Comparison of ENCODE assay signal across 9 cellular contexts in genomic region chr9:16653491-16654407, GRCh38.
A peak's percentile ranks its signal among the peaks of the same experiment; 100 is the strongest.
DNase-seq lines count a peak whose midpoint lies in the region; ATAC-seq and TF ChIP-seq lines count a peak whose summit lies in the region.
"Had no signal": no experiment of that assay in that cellular context is flagged by ENCODE, and none has a peak within 500 bp of the region (broad histone marks: within the 10 kb centered on the region; RNA-seq: fewer than 3 reads in every experiment).

No MANE protein-coding gene starts in this region.

- no peaks in the 10 kb centered on the region for H3K36me3 ChIP-seq in GM06990 (ENCODE audit: control insufficient read depth, insufficient read depth, low read length)
- no peaks in the 10 kb centered on the region for H3K36me3 ChIP-seq in RWPE2 (ENCODE audit: low read depth)
- H3K36me3 ChIP-seq in heart right ventricle: no peaks in the 10 kb centered on the region
- H3K36me3 ChIP-seq in ovary: no peaks in the 10 kb centered on the region

- intact Hi-C loops in heart right ventricle (cut with DNase I) (no loop called here), ovary (cut with DNase I) (no loop called here)

- H3K4me1 ChIP-seq in RWPE2 (ENCODE audit: insufficient read depth, poor library complexity, severe bottlenecking) (no peaks in the 10 kb centered on the region), heart right ventricle (peaks cover 0 to 4% (median 0%) of the 10 kb centered on the region in 9 donors), ovary (ENCODE audit: insufficient read depth) (peaks cover 13% of the 10 kb centered on the region)

- peak overlapping the region; percentile 21 for H3K4me3 ChIP-seq in GM06990 (replicated peaks; ENCODE audit: low read depth, low read length)
- no peak overlapping the region for H3K4me3 ChIP-seq in RWPE2 (ENCODE audit: severe bottlenecking)
- peak overlapping the region in 6 of 10 donors; percentile 3 to 40 (median 28) for H3K4me3 ChIP-seq in heart right ventricle
- H3K4me3 ChIP-seq in ovary: peak overlapping the region; percentile 27

- no peak for DNase-seq in GM06990 (ENCODE audit: extremely low read depth, insufficient read length)
- DNase-seq in RWPE2 (ENCODE audit: low spot score): no peak
- peak in 1 of 2 donors; percentile 13 for DNase-seq in heart right ventricle
- DNase-seq in ovary: peak in 4 of 5 donors; percentile 41 to 60 (median 46)
- DNase-seq in activated CD4-positive, CD25-positive, alpha-beta regulatory T cell treated with anti-CD3 and anti-CD28 coated beads, Interleukin-2, amount 50 U/mL, for 72 hours: no peak
- DNase-seq in NCI-H2029 (lab: John Stamatoyannopoulos, UW): no peak
- DNase-seq in NCI-H1105 treated with DMSO at 0.1 percent for 48 hours (lab: John Stamatoyannopoulos, UW): no peak
- no peak for DNase-seq in activated CD4-positive, alpha-beta T cell treated with anti-CD3 and anti-CD28 coated beads, Interleukin-2, amount 50 U/mL, for 4 hours
- DNase-seq: OCI-M1 had no signal

- H3K27me3 ChIP-seq in GM06990 (replicated peaks; ENCODE audit: control insufficient read depth, insufficient read depth, low read length) (no peaks in the 10 kb centered on the region), RWPE2 (ENCODE audit: insufficient read depth, poor library complexity, severe bottlenecking) (no peaks in the 10 kb centered on the region), heart right ventricle (no peaks in the 10 kb centered on the region), ovary (no peaks in the 10 kb centered on the region)

- ATAC-seq in RWPE2 (ENCODE audit: low read depth): peak; percentile 35; the same call in 2 of the 3 replicates
- peak in 7 of 8 donors; percentile 26 to 49 (median 38) for ATAC-seq in heart right ventricle

- H3K27ac ChIP-seq in RWPE2 (ENCODE audit: poor library complexity, severe bottlenecking) (no peak overlapping the region), heart right ventricle (peak overlapping the region in 5 of 10 donors; percentile 0 to 53 (median 40)), ovary (peak overlapping the region; percentile 28 to 56)

- H3K9me3 ChIP-seq in RWPE2 (ENCODE audit: severe bottlenecking) (no peaks in the 10 kb centered on the region), heart right ventricle (no peaks in the 10 kb centered on the region), ovary (no peaks in the 10 kb centered on the region)

- no peak for TF ChIP-seq EP300 in ovary (IDR thresholded peaks at IDR 0.05)

- TF ChIP-seq POLR2A in ovary (IDR thresholded peaks at IDR 0.05): no peak

- WGBS in heart right ventricle, 2 donors: 53 to 55% methylated on average over 13 of the region's 13 CpGs
- 8 to 18% (median 10%) methylated on average over 13 of the region's 13 CpGs for WGBS in ovary, 3 donors

- TF ChIP-seq CTCF in GM06990 (IDR thresholded peaks at IDR 0.05; ENCODE audit: insufficient read depth, low read length, poor library complexity, severe bottlenecking) (no peak), RWPE2 (IDR thresholded peaks at IDR 0.05; ENCODE audit: poor library complexity, severe bottlenecking) (no peak), heart right ventricle (IDR thresholded peaks at IDR 0.05) (no peak), ovary (IDR thresholded peaks at IDR 0.05) (no peak)

Comparison
In these comparisons a context has a peak if more than half of its experiments do, and no peak if none do; other contexts are left out.
1. DNase-seq: peak in ovary (4 of 5); none in GM06990 (single experiment), RWPE2 (single experiment), activated CD4-positive, CD25-positive, alpha-beta regulatory T cell treated with anti-CD3 and anti-CD28 coated beads, Interleukin-2, amount 50 U/mL, for 72 hours (single experiment), NCI-H2029 (single experiment), NCI-H1105 treated with DMSO at 0.1 percent for 48 hours (single experiment) and activated CD4-positive, alpha-beta T cell treated with anti-CD3 and anti-CD28 coated beads, Interleukin-2, amount 50 U/mL, for 4 hours (0 of 2).